In the genomic region with DNA sequence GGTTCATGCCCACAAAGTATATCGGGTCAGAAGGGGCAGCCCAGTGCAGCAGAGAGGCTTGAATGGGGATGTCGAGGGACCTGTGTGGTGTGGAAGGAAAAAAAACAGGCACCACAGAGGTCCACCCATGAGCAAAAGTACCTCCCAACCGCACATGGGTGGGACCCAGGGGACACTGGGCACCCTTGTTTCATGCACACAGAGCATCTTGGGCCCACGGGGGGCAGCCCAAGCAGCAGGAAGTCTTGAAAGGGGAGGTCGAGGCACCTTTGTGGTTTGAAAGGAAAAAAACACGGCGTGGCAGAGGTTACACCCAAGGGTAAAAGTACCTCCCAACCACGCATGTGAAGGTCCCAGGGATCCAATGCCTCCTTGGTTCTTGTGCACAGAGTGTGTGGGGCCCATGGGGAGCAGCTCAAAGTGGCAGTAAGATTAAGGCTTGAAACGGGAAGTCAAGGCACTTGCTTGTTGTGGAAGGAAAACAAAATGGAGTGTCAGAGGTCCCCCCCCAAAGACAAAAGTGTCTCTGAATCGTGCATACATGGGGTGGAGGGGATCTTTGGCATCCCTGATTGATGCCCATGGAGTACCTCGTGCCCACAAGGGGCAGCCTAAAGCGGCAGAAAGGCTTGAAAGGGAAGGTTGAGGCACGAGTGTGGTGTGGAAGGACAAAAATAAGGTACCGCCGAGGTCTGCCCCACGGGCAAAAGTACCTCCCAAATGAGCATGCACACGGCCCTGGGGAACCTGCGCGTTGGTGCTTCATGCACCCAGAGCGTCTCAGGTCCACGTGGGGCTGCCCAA, we compare ENCODE assay signal across 25 cellular contexts.
DNase-seq lines count a peak whose midpoint lies in the region; ATAC-seq, FAIRE-seq and TF ChIP-seq lines count a peak whose summit lies in the region.
"Had no signal": no experiment of that assay in that cellular context is flagged by ENCODE, and none has a peak within 500 bp of the region (broad histone marks: within the 10 kb centered on the region; RNA-seq: fewer than 3 reads in every experiment).

No MANE protein-coding gene starts in this region.

- H3K56ac ChIP-seq in H9 (ENCODE audit: insufficient read length, low read depth, low read length): no peak overlapping the region

- no peaks in the 10 kb centered on the region for H3K4me1 ChIP-seq in lower lobe of right lung
- no peaks in the 10 kb centered on the region for H3K4me1 ChIP-seq in H9 (ENCODE audit: insufficient read depth, low read length)
- H3K4me1 ChIP-seq: testis had no signal

- no peak overlapping the region for H2BK12ac ChIP-seq in H9 (ENCODE audit: insufficient read length, low read depth, low read length)

- intact Hi-C loops in natural killer cell (cut with micrococcal nuclease): no loop called here
- intact Hi-C loops in lower lobe of right lung (cut with DNase I): no loop called here
- intact Hi-C loops in activated CD4-positive, alpha-beta T cell treated with anti-CD3 and anti-CD28 coated beads for 36 hours (cut with DNase I, micrococcal nuclease): loop anchor here in 1 of 2 experiments (10.0 kb wide), 2 partner anchors 53 to 57 kb away; no protein-coding TSS in a partner anchor

- H3K79me1 ChIP-seq in H9 (ENCODE audit: insufficient read depth, low read depth, low read length, poor library complexity, severe bottlenecking): no peaks in the 10 kb centered on the region

- H3K27ac Mint-ChIP-seq in natural killer cell: no peak overlapping the region
- no peak overlapping the region for H3K27ac Mint-ChIP-seq in natural killer cell treated with Interleukin-12 subunit alpha and Interleukin-12 subunit beta and Interleukin-15 and Interleukin-18, amount 100 ng/mL, for 72 hours
- no peak overlapping the region for H3K27ac Mint-ChIP-seq in H9
- no peak overlapping the region for H3K27ac Mint-ChIP-seq in activated CD4-positive, alpha-beta T cell treated with anti-CD3 and anti-CD28 coated beads for 36 hours
- H3K27ac Mint-ChIP-seq: activated CD4-positive, alpha-beta T cell treated with anti-CD3 and anti-CD28 coated beads, Interleukin-2, amount 10 ng/mL, durations not matched to agents 24 days and 14 days; activated naive CD8-positive, alpha-beta T cell treated with anti-CD3 and anti-CD28 coated beads, Interleukin-2, amount 50 U/mL, for 24 hours; activated T-helper 2 cell treated with anti-CD3 and anti-CD28 coated beads, Interferon-gamma antibody, Interleukin-2, Interleukin-4, amounts not matched to agents 10 μg/mL and 5 μg/mL and 100 μg/mL, durations not matched to agents 14 hours and 24 hours and 36 hours; CD4-positive, CD25-positive, alpha-beta regulatory T cell; GM23338; progenitor cell of endocrine pancreas had no signal

- DNase-seq in natural killer cell: peak; percentile 9
- DNase-seq in natural killer cell treated with Interleukin-12 subunit alpha and Interleukin-12 subunit beta and Interleukin-15 and Interleukin-18, amount 100 ng/mL, for 72 hours (ENCODE audit: low spot score): no peak
- peak; percentile 1 for DNase-seq in HEK293T (ENCODE audit: extremely low spot score)
- peak; percentile 11 for DNase-seq in lower lobe of right lung
- DNase-seq in urothelium cell line (ENCODE audit: low spot score): peak; percentile 2
- DNase-seq in H9: no peak
- no peak for DNase-seq in NCI-H2196 (lab: John Stamatoyannopoulos, UW; ENCODE audit: unreplicated experiment)
- DNase-seq in activated CD4-positive, alpha-beta T cell treated with anti-CD3 and anti-CD28 coated beads for 36 hours: no peak
- DNase-seq: activated CD4-positive, alpha-beta T cell treated with anti-CD3 and anti-CD28 coated beads, Interleukin-2, amount 10 ng/mL, durations not matched to agents 24 days and 14 days; activated naive CD8-positive, alpha-beta T cell treated with anti-CD3 and anti-CD28 coated beads, Interleukin-2, amount 50 U/mL, for 24 hours; CD4-positive, CD25-positive, alpha-beta regulatory T cell; central memory CD4-positive, alpha-beta T cell; dermis blood vessel endothelial cell; MV-4-11; PC-3; SHP77; stimulated activated naive CD4-positive, alpha-beta T cell treated with Interleukin-2 at 50 U/mL for 16 hours; testis had no signal

- no peaks in the 10 kb centered on the region for H3K36me3 ChIP-seq in lower lobe of right lung

- no peak overlapping the region for H4K5ac ChIP-seq in H9 (ENCODE audit: insufficient read length, low read depth, low read length)

- H3K23me2 ChIP-seq in H9 (ENCODE audit: insufficient read length, low read depth, low read length, poor library complexity, severe bottlenecking): no peaks in the 10 kb centered on the region

- H3K4me3 Mint-ChIP-seq in natural killer cell: no peak overlapping the region
- no peak overlapping the region for H3K4me3 Mint-ChIP-seq in natural killer cell treated with Interleukin-12 subunit alpha and Interleukin-12 subunit beta and Interleukin-15 and Interleukin-18, amount 100 ng/mL, for 72 hours
- no peak overlapping the region for H3K4me3 Mint-ChIP-seq in H9
- no peak overlapping the region for H3K4me3 Mint-ChIP-seq in activated CD4-positive, alpha-beta T cell treated with anti-CD3 and anti-CD28 coated beads for 36 hours
- H3K4me3 Mint-ChIP-seq: activated CD4-positive, alpha-beta T cell treated with anti-CD3 and anti-CD28 coated beads, Interleukin-2, amount 10 ng/mL, durations not matched to agents 24 days and 14 days; activated naive CD8-positive, alpha-beta T cell treated with anti-CD3 and anti-CD28 coated beads, Interleukin-2, amount 50 U/mL, for 24 hours; CD4-positive, CD25-positive, alpha-beta regulatory T cell; GM23338 had no signal

- no peak overlapping the region for H3K9ac ChIP-seq in H9 (ENCODE audit: extremely low read depth, insufficient read length, low read length)

- no peak overlapping the region for H3T11ph ChIP-seq in H9 (ENCODE audit: low read length)

- H3K27ac ChIP-seq in lower lobe of right lung (no peak overlapping the region), H9 (ENCODE audit: insufficient read length, low read depth, low read length) (no peak overlapping the region)
- H3K27ac ChIP-seq: testis, VCaP had no signal

- no CpG with 5 or more reads among the region's 21 CpGs for WGBS in H9 (ENCODE audit: extremely low coverage, insufficient read length, low lambda C conversion rate)

- peaks cover 32% of the 10 kb centered on the region for H3K36me3 Mint-ChIP-seq in natural killer cell
- H3K36me3 Mint-ChIP-seq in natural killer cell treated with Interleukin-12 subunit alpha and Interleukin-12 subunit beta and Interleukin-15 and Interleukin-18, amount 100 ng/mL, for 72 hours: peaks cover 26% of the 10 kb centered on the region
- peaks cover 8 to 40% (median 28%) of the 10 kb centered on the region in 3 experiments for H3K36me3 Mint-ChIP-seq in H9 (ENCODE audit: insufficient read depth in 1 of 3, low read depth in 3 of 3)
- H3K36me3 Mint-ChIP-seq in activated CD4-positive, alpha-beta T cell treated with anti-CD3 and anti-CD28 coated beads for 36 hours (ENCODE audit: low read depth): peaks cover 4% of the 10 kb centered on the region

- CTCF ChIA-PET in HEK293T (lab: Yijun Ruan, JAX): no interaction called here
- CTCF ChIA-PET in activated CD4-positive, alpha-beta T cell treated with anti-CD3 and anti-CD28 coated beads for 36 hours (lab: Charles Lee): no interaction called here

- H2BK20ac ChIP-seq in H9 (ENCODE audit: low read depth, low read length, poor library complexity, severe bottlenecking): no peak overlapping the region

- H2BK5ac ChIP-seq in H9 (ENCODE audit: insufficient read length, low read length): no peak overlapping the region

- TF ChIP-seq CTCF in natural killer cell (IDR thresholded peaks at IDR 0.05) (no peak), lower lobe of right lung (IDR thresholded peaks at IDR 0.05) (no peak), H9 (conservative IDR thresholded peaks at IDR 0.05) (no peak)

- H3K4me2 ChIP-seq in H9 (ENCODE audit: insufficient read depth, insufficient read length, low read length): no peak overlapping the region
- H3K4me2 ChIP-seq: GM23338 had no signal

- no peak overlapping the region for H2AFZ ChIP-seq in H9 (ENCODE audit: low read length)
- H2AFZ ChIP-seq: GM23338 had no signal

- H3K9me3 ChIP-seq in lower lobe of right lung: peaks cover 61% of the 10 kb centered on the region
- H3K9me3 ChIP-seq in H9 (ENCODE audit: control insufficient read depth, low read depth, low read length): peaks cover 86% of the 10 kb centered on the region
- H3K9me3 ChIP-seq: testis had no signal

- POLR2A ChIA-PET in HEK293T (lab: Yijun Ruan, JAX): no interaction called here
- POLR2A ChIA-PET in activated CD4-positive, alpha-beta T cell treated with anti-CD3 and anti-CD28 coated beads for 36 hours (lab: Charles Lee): no interaction called here

- FAIRE-seq in urothelium cell line (lab: Jason Lieb, UNC): no peak
- FAIRE-seq: D721Med, GM12878, keratinocyte had no signal

- H3K9me3 Mint-ChIP-seq in natural killer cell (peaks cover 11 to 27% of the 10 kb centered on the region in 2 donors), H9 (peaks cover 100% of the 10 kb centered on the region in 2 experiments)
- peaks cover 20% of the 10 kb centered on the region for H3K9me3 Mint-ChIP-seq in natural killer cell treated with Interleukin-12 subunit alpha and Interleukin-12 subunit beta and Interleukin-15 and Interleukin-18, amount 100 ng/mL, for 72 hours
- peaks cover 42% of the 10 kb centered on the region for H3K9me3 Mint-ChIP-seq in activated CD4-positive, alpha-beta T cell treated with anti-CD3 and anti-CD28 coated beads for 36 hours (ENCODE audit: low read depth)

- H3K4me3 ChIP-seq in lower lobe of right lung: no peak overlapping the region
- H3K4me3 ChIP-seq: GM12878, GM23338, testis had no signal

- no peak overlapping the region for H3K18ac ChIP-seq in H9 (ENCODE audit: insufficient read length, low read depth, low read length)

- no peak overlapping the region for H3K14ac ChIP-seq in H9 (ENCODE audit: insufficient read depth, low read length)

- H3K79me2 ChIP-seq in H9 (ENCODE audit: insufficient read depth, low read length): no peaks in the 10 kb centered on the region

- H4K8ac ChIP-seq in H9 (replicated peaks; ENCODE audit: insufficient read length, low read depth, low read length): no peak overlapping the region

- no peaks in the 10 kb centered on the region for H3K4me1 Mint-ChIP-seq in natural killer cell
- no peaks in the 10 kb centered on the region for H3K4me1 Mint-ChIP-seq in natural killer cell treated with Interleukin-12 subunit alpha and Interleukin-12 subunit beta and Interleukin-15 and Interleukin-18, amount 100 ng/mL, for 72 hours (ENCODE audit: low read depth in 2 of 2)
- H3K4me1 Mint-ChIP-seq in H9: no peaks in the 10 kb centered on the region
- H3K4me1 Mint-ChIP-seq in activated CD4-positive, alpha-beta T cell treated with anti-CD3 and anti-CD28 coated beads for 36 hours: no peaks in the 10 kb centered on the region
- H3K4me1 Mint-ChIP-seq: activated CD4-positive, alpha-beta T cell treated with anti-CD3 and anti-CD28 coated beads, Interleukin-2, amount 10 ng/mL, durations not matched to agents 24 days and 14 days; activated naive CD8-positive, alpha-beta T cell treated with anti-CD3 and anti-CD28 coated beads, Interleukin-2, amount 50 U/mL, for 24 hours; CD4-positive, CD25-positive, alpha-beta regulatory T cell; GM23338 had no signal

- ATAC-seq in natural killer cell (no peak), lower lobe of right lung (no peak)
- no peak for ATAC-seq in natural killer cell treated with Interleukin-12 subunit alpha and Interleukin-12 subunit beta and Interleukin-15 and Interleukin-18, amount 100 ng/mL, for 72 hours
- ATAC-seq in activated CD4-positive, alpha-beta T cell treated with anti-CD3 and anti-CD28 coated beads for 36 hours: no peak
- ATAC-seq: activated naive CD8-positive, alpha-beta T cell treated with anti-CD3 and anti-CD28 coated beads, Interleukin-2, amount 50 U/mL, for 24 hours; GM12878; GM23338; PC-3 had no signal

- H3K4ac ChIP-seq in H9 (ENCODE audit: low read depth, low read length): no peak overlapping the region

- H3K27me3 ChIP-seq in lower lobe of right lung (ENCODE audit: low read depth) (no peaks in the 10 kb centered on the region), H9 (ENCODE audit: insufficient read depth, low read length) (no peaks in the 10 kb centered on the region)
- H3K27me3 ChIP-seq: testis had no signal

- no peak overlapping the region for H2BK15ac ChIP-seq in H9 (ENCODE audit: low read depth, low read length)

- H2AK5ac ChIP-seq in H9 (ENCODE audit: insufficient read length, low read length): no peak overlapping the region

- no peak overlapping the region for H4K91ac ChIP-seq in H9 (ENCODE audit: insufficient read length, low read depth, low read length)

- no peak overlapping the region for H3K23ac ChIP-seq in H9 (ENCODE audit: insufficient read length, low read depth, low read length)

- H2BK120ac ChIP-seq in H9 (ENCODE audit: low read depth, low read length, poor library complexity, severe bottlenecking): no peak overlapping the region

- H4K20me1 ChIP-seq in H9 (ENCODE audit: control insufficient read depth, insufficient read depth, insufficient read length): no peaks in the 10 kb centered on the region

- no peaks in the 10 kb centered on the region for H3K27me3 Mint-ChIP-seq in natural killer cell (ENCODE audit: low read depth in 2 of 2)
- H3K27me3 Mint-ChIP-seq in natural killer cell treated with Interleukin-12 subunit alpha and Interleukin-12 subunit beta and Interleukin-15 and Interleukin-18, amount 100 ng/mL, for 72 hours: no peaks in the 10 kb centered on the region
- peaks cover 6% of the 10 kb centered on the region for H3K27me3 Mint-ChIP-seq in H9 (ENCODE audit: low read depth)
- H3K27me3 Mint-ChIP-seq in activated CD4-positive, alpha-beta T cell treated with anti-CD3 and anti-CD28 coated beads for 36 hours: no peaks in the 10 kb centered on the region
- H3K27me3 Mint-ChIP-seq: activated CD4-positive, alpha-beta T cell treated with anti-CD3 and anti-CD28 coated beads, Interleukin-2, amount 10 ng/mL, durations not matched to agents 24 days and 14 days; activated naive CD8-positive, alpha-beta T cell treated with anti-CD3 and anti-CD28 coated beads, Interleukin-2, amount 50 U/mL, for 24 hours; CD4-positive, CD25-positive, alpha-beta regulatory T cell; progenitor cell of endocrine pancreas had no signal

Comparison
In these comparisons a context has a peak if more than half of its experiments do, and no peak if none do; other contexts are left out.
1. DNase-seq: peak in natural killer cell (single experiment), HEK293T (single experiment), lower lobe of right lung (single experiment) and urothelium cell line (single experiment); none in natural killer cell treated with Interleukin-12 subunit alpha and Interleukin-12 subunit beta and Interleukin-15 and Interleukin-18, amount 100 ng/mL, for 72 hours (single experiment), H9 (single experiment), NCI-H2196 (single experiment) and activated CD4-positive, alpha-beta T cell treated with anti-CD3 and anti-CD28 coated beads for 36 hours (single experiment).